In the genomic region with DNA sequence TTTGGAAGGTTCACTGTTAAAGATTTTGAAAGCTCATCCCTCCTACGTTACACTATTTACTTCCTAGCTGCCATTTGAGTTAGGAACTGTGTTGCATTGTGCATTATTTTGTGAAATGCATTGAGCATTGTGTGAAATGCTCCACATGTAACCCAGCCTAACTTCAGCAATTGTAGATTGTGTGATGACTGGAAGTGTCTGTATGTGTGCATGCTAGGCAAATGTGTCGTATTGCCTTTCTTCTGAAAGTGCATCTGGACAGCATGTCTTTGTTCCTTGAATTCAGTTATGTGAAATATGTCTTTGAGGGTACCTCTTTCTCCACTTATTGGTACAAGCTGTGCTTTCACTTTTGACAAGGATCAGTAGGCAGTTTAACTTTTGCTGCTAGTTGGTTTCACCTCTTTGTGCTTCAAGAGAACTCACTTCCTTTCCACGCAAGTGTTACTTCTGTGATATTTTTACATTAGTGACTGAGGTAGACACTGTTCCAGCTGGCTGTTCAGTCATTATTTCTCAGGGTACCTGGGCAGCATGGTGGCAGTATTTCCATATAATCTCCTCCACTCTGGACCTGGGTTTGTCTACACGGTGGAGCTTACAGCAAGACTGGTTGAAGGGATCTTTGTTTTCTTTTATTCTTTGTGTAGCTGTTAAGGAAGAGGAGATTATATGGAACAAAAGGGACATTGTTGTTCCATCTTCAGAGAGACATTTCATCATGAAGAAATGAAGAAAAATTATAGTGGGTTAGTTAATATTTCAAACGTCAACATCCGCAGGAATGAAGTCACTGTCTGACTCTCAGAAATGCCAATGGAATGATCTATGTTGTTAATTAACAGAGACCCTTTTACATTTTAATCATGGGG, we compare ENCODE assay signal across 10 cellular contexts.
DNase-seq lines count a peak whose midpoint lies in the region; ATAC-seq, FAIRE-seq and TF ChIP-seq lines count a peak whose summit lies in the region.
"Had no signal": no experiment of that assay in that cellular context is flagged by ENCODE, and none has a peak within 500 bp of the region (broad histone marks: within the 10 kb centered on the region; RNA-seq: fewer than 3 reads in every experiment).

No MANE protein-coding gene starts in this region.

- H3K4me3 Mint-ChIP-seq in naive thymus-derived CD8-positive, alpha-beta T cell = peak overlapping the region; percentile 13 to 68 (median 47)
- H3K4me3 Mint-ChIP-seq in type B pancreatic cell = no peak overlapping the region

- H3K36me3 Mint-ChIP-seq in naive thymus-derived CD8-positive, alpha-beta T cell = peaks cover 9 to 91% (median 48%) of the 10 kb centered on the region in 3 donors
- H3K36me3 Mint-ChIP-seq in type B pancreatic cell = peaks cover 31% of the 10 kb centered on the region

- no peak overlapping the region for H3K27ac ChIP-seq in kidney (ENCODE audit: low read depth in 2 of 2, low read length in 2 of 2)

- peaks cover 12 to 24% (median 18%) of the 10 kb centered on the region in 4 donors for H3K4me1 Mint-ChIP-seq in naive thymus-derived CD8-positive, alpha-beta T cell
- H3K4me1 Mint-ChIP-seq in type B pancreatic cell (ENCODE audit: unreplicated experiment) = no peaks in the 10 kb centered on the region

- intact Hi-C loops in kidney (cut with DNase I) = no loop called here

- H3K9ac ChIP-seq in kidney (ENCODE audit: low read length in 2 of 2) = no peak overlapping the region

- no peaks in the 10 kb centered on the region for H3K9me3 Mint-ChIP-seq in naive thymus-derived CD8-positive, alpha-beta T cell
- H3K9me3 Mint-ChIP-seq in type B pancreatic cell = no peaks in the 10 kb centered on the region

- peaks cover 8 to 20% of the 10 kb centered on the region in 2 donors for H3K36me3 ChIP-seq in kidney (ENCODE audit: control insufficient read depth in 1 of 2, insufficient read depth in 2 of 2, low read length in 2 of 2)

- no peaks in the 10 kb centered on the region for H3K9me3 ChIP-seq in kidney (ENCODE audit: control insufficient read depth in 1 of 2, low read length in 2 of 2)

- H3K4me3 ChIP-seq in kidney (ENCODE audit: low read length in 2 of 2) = no peak overlapping the region

- in situ Hi-C loops in ACHN (cut with HindIII; ENCODE audit: low pct_ligation_motif_present, low pct_unique_long_range_greater_than_20kb, low sequenced_read_pairs) = no loop called here

- DNase-seq in naive thymus-derived CD8-positive, alpha-beta T cell = peak in 3 of 10 donors; percentile 17 to 31 (median 23)
- DNase-seq in kidney (no peak), CD1c-positive myeloid dendritic cell (ENCODE audit: extremely low spot score) (no peak), ACHN (no peak), type B pancreatic cell (ENCODE audit: extremely low spot score, unreplicated experiment) (no peak)
- DNase-seq: activated CD4-positive, alpha-beta T cell treated with anti-CD3 and anti-CD28 coated beads for 4 hours; NCI-H2227 treated with DMSO at 0.1 percent for 48 hours had no signal

- TF ChIP-seq CTCF in kidney (IDR thresholded peaks at IDR 0.05; ENCODE audit: borderline replicate concordance, extremely low read depth, insufficient read depth) = no peak
- no peak for TF ChIP-seq CTCF in type B pancreatic cell (conservative IDR thresholded peaks at IDR 0.05)

- POLR2A ChIA-PET in naive thymus-derived CD8-positive, alpha-beta T cell (lab: Charles Lee) = interaction anchor here (0.5 kb wide), 1 partner anchor 301 kb away, joined by 4 read pairs; no protein-coding TSS in a partner anchor

- ATAC-seq in GM18858 (IDR thresholded peaks at IDR 0.05; ENCODE audit: unreplicated experiment) = peak; percentile 97
- peak; percentile 91 for ATAC-seq in GM21619 (IDR thresholded peaks at IDR 0.05; ENCODE audit: unreplicated experiment)
- peak; percentile 89 for ATAC-seq in HG03520 (IDR thresholded peaks at IDR 0.05; ENCODE audit: unreplicated experiment)
- ATAC-seq in naive thymus-derived CD8-positive, alpha-beta T cell = peak; percentile 28 to 51

- peak overlapping the region; percentile 41 to 95 (median 87) for H3K27ac Mint-ChIP-seq in naive thymus-derived CD8-positive, alpha-beta T cell
- H3K27ac Mint-ChIP-seq in type B pancreatic cell = no peak overlapping the region

- no peaks in the 10 kb centered on the region for H3K27me3 Mint-ChIP-seq in naive thymus-derived CD8-positive, alpha-beta T cell
- H3K27me3 Mint-ChIP-seq in type B pancreatic cell = no peaks in the 10 kb centered on the region

- no peaks in the 10 kb centered on the region for H3K4me1 ChIP-seq in kidney (ENCODE audit: control insufficient read depth in 1 of 2, insufficient read depth in 1 of 2, low read depth in 1 of 2, low read length in 2 of 2)

- FAIRE-seq in kidney (lab: Jason Lieb, UNC) = no peak

Comparison
In these comparisons a context has a peak if more than half of its experiments do, and no peak if none do; other contexts are left out.
1. ATAC-seq: peak in every context shown above with its lines; median percentile 97 in GM18858; 91 in GM21619; 89 in HG03520; 40 in naive thymus-derived CD8-positive, alpha-beta T cell.